15 cellular contexts compared by ENCODE assay signal in the genomic region with DNA sequence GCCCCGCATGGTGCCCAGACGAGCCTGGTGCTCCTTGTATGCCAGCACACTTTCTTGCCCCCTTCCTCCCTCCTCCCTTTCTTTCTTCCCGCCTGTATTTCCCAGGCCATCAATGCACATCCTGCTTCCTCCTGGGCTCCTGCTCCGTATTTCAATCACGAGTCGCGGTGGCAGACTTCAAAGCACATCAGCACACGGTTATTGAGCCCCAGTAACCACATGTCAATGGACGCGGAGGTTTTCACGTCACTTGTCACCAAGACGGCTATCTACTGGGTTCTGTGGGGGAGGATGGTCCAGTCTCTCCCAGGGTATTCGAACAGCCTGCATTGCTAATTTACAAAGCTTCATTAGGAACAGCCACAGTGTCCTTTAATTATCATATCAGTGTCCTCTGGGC.
A peak's percentile ranks its signal among the peaks of the same experiment; 100 is the strongest.
DNase-seq lines count a peak whose midpoint lies in the region; ATAC-seq, FAIRE-seq and TF ChIP-seq lines count a peak whose summit lies in the region.
"Had no signal": no experiment of that assay in that cellular context is flagged by ENCODE, and none has a peak within 500 bp of the region (broad histone marks: within the 10 kb centered on the region; RNA-seq: fewer than 3 reads in every experiment).

No MANE protein-coding gene starts in this region.

- H4K20me1 ChIP-seq in H1 (replicated peaks in 1 of 2; ENCODE audit: control insufficient read depth in 1 of 2, insufficient read depth in 2 of 2, low read length in 2 of 2) (no peaks in the 10 kb centered on the region), neural cell (ENCODE audit: insufficient read depth) (no peaks in the 10 kb centered on the region)
- H4K20me1 ChIP-seq: BLaER1 had no signal

- no peaks in the 10 kb centered on the region for H3K4me1 Mint-ChIP-seq in activated CD8-positive, alpha-beta T cell treated with anti-CD3 and anti-CD28 coated beads for 36 hours (ENCODE audit: low read depth)
- H3K4me1 Mint-ChIP-seq: CD8-positive, alpha-beta memory T cell had no signal

- peak overlapping the region; percentile 12; the same call in 1 of the 2 replicates for H2BK5ac ChIP-seq in H1 (ENCODE audit: low read depth, low read length)

- H2BK15ac ChIP-seq in H1 (ENCODE audit: low read length), result no peak overlapping the region

- H3K27me3 ChIP-seq in right atrium auricular region (no peaks in the 10 kb centered on the region), right cardiac atrium (ENCODE audit: control insufficient read depth, insufficient read depth) (no peaks in the 10 kb centered on the region), H1 (replicated peaks in 1 of 4; ENCODE audit: control insufficient read depth in 3 of 4, extremely low read depth in 1 of 4, insufficient read depth in 3 of 4, low read length in 3 of 4) (no peaks in the 10 kb centered on the region), neural cell (ENCODE audit: insufficient read depth, low read depth, low read length) (no peaks in the 10 kb centered on the region)
- H3K27me3 ChIP-seq: BLaER1 had no signal

- CTCF ChIA-PET in H1 (lab: Charles Lee; ENCODE audit: partially characterized antibody), result interaction anchor here (0.7 to 4.0 kb wide), 12 partner anchors 9 to 167 kb away, joined by 3 to 20 read pairs (median 4); no protein-coding TSS in a partner anchor
- CTCF ChIA-PET in activated CD8-positive, alpha-beta T cell treated with anti-CD3 and anti-CD28 coated beads for 36 hours (lab: Charles Lee), result no interaction called here

- no peak overlapping the region for H3K14ac ChIP-seq in H1 (ENCODE audit: insufficient read length)

- H2BK20ac ChIP-seq in H1 (ENCODE audit: low read length), result peak overlapping the region; percentile 86; the same call in 1 of the 2 replicates

- no peak overlapping the region for H3K23ac ChIP-seq in H1 (ENCODE audit: insufficient read length)

- intact Hi-C loops in right cardiac atrium (cut with DNase I), result loop anchor here in 1 of 4 donors (10.0 kb wide), 1 partner anchor 108 kb away; no protein-coding TSS in a partner anchor
- intact Hi-C loops in activated CD8-positive, alpha-beta T cell treated with anti-CD3 and anti-CD28 coated beads for 36 hours (cut with micrococcal nuclease), result no loop called here

- no peak overlapping the region for H3K4me3 Mint-ChIP-seq in activated CD8-positive, alpha-beta T cell treated with anti-CD3 and anti-CD28 coated beads for 36 hours
- H3K4me3 Mint-ChIP-seq: CD8-positive, alpha-beta memory T cell; H9 had no signal

- no peak overlapping the region for H2AK5ac ChIP-seq in H1 (ENCODE audit: low read depth, low read length)

- no peak for FAIRE-seq in H1 (lab: Jason Lieb, UNC)

- no peak overlapping the region for H3K27ac Mint-ChIP-seq in activated CD8-positive, alpha-beta T cell treated with anti-CD3 and anti-CD28 coated beads for 36 hours
- H3K27ac Mint-ChIP-seq: CD8-positive, alpha-beta memory T cell had no signal

- DNase-seq in right atrium auricular region (ENCODE audit: low spot score), result peak; percentile 7
- no peak for DNase-seq in right cardiac atrium
- DNase-seq in H1 (ENCODE audit: low read depth in 1 of 2, low spot score in 2 of 2), result no peak
- DNase-seq in activated CD8-positive, alpha-beta T cell treated with anti-CD3 and anti-CD28 coated beads for 36 hours, result no peak
- DNase-seq in NCI-H1092 (lab: John Stamatoyannopoulos, UW), result no peak
- DNase-seq in HT-29 (ENCODE audit: low spot score), result no peak
- DNase-seq: CD8-positive, alpha-beta memory T cell; DMS53; GF-D8; GM23248; H9 had no signal

- no peak overlapping the region for H3K27ac ChIP-seq in right atrium auricular region
- no peak overlapping the region for H3K27ac ChIP-seq in right cardiac atrium (ENCODE audit: low read length)
- no peak overlapping the region for H3K27ac ChIP-seq in H1 (ENCODE audit: low read depth, low read length)
- peak overlapping the region; percentile 10 for H3K27ac ChIP-seq in neural cell (ENCODE audit: low read length)
- H3K27ac ChIP-seq: 22Rv1, BLaER1, GM23248 had no signal

- H3K4ac ChIP-seq in H1 (replicated peaks; ENCODE audit: insufficient read length, low read depth, low read length), result no peak overlapping the region

- no peaks in the 10 kb centered on the region for H3K9me2 ChIP-seq in neural cell (ENCODE audit: insufficient read depth, low read length)

- no peaks in the 10 kb centered on the region for H3K9me3 ChIP-seq in right atrium auricular region
- H3K9me3 ChIP-seq in right cardiac atrium (ENCODE audit: control insufficient read depth, low read length), result no peaks in the 10 kb centered on the region
- H3K9me3 ChIP-seq in H1 (ENCODE audit: insufficient read depth in 2 of 2, low read depth in 1 of 2, low read length in 1 of 2), result no peaks in the 10 kb centered on the region
- no peaks in the 10 kb centered on the region for H3K9me3 ChIP-seq in neural cell (ENCODE audit: low read length)
- H3K9me3 ChIP-seq: BLaER1 had no signal

- peaks cover 3% of the 10 kb centered on the region for H3F3A ChIP-seq in neural cell (ENCODE audit: insufficient read depth, low read length, poor library complexity, severe bottlenecking)

- H2AFZ ChIP-seq in H1 (ENCODE audit: low read length), result no peak overlapping the region
- H2AFZ ChIP-seq in neural cell (ENCODE audit: low read depth, low read length), result no peak overlapping the region
- H2AFZ ChIP-seq: GM23248 had no signal

- H4K8ac ChIP-seq in H1 (ENCODE audit: extremely low read depth, insufficient read depth, low read length), result peak overlapping the region; percentile 47; the same call in 1 of the 2 replicates

- H3K23me2 ChIP-seq in H1 (ENCODE audit: low read depth, low read length), result no peaks in the 10 kb centered on the region

- no peak overlapping the region for H3K18ac ChIP-seq in H1 (ENCODE audit: extremely low read depth, low read length)

- H3K36me3 ChIP-seq in right atrium auricular region (no peaks in the 10 kb centered on the region), H1 (ENCODE audit: control insufficient read depth in 2 of 4, insufficient read depth in 4 of 4, low read length in 3 of 4) (no peaks in the 10 kb centered on the region), neural cell (ENCODE audit: insufficient read depth, low read length) (no peaks in the 10 kb centered on the region)
- H3K36me3 ChIP-seq: BLaER1 had no signal

- 80% methylated on average over 13 of the region's 13 CpGs for WGBS in right cardiac atrium
- 81% methylated on average over 13 of the region's 13 CpGs; no CpG with 5 or more reads in 1 of the 2 experiments for WGBS in H1 (ENCODE audit: extremely low coverage in 1 of 2, insufficient coverage in 1 of 2, insufficient read length in 1 of 2, insufficient replicate concordance in 2 of 2, low coverage in 1 of 2, low lambda C conversion rate in 2 of 2, missing lambda C conversion rate in 1 of 2), 2 experiments

- H3K4me2 ChIP-seq in H1 (ENCODE audit: insufficient read depth in 1 of 2, low read depth in 2 of 2, low read length in 2 of 2) (no peak overlapping the region), neural cell (ENCODE audit: low read length) (no peak overlapping the region)
- H3K4me2 ChIP-seq: BLaER1 had no signal

- no peaks in the 10 kb centered on the region for H3K36me3 Mint-ChIP-seq in activated CD8-positive, alpha-beta T cell treated with anti-CD3 and anti-CD28 coated beads for 36 hours (ENCODE audit: low read depth)

- H3K9me3 Mint-ChIP-seq in activated CD8-positive, alpha-beta T cell treated with anti-CD3 and anti-CD28 coated beads for 36 hours, result no peaks in the 10 kb centered on the region
- H3K9me3 Mint-ChIP-seq: CD8-positive, alpha-beta memory T cell; H9 had no signal

- TF ChIP-seq EP300 in H1 (IDR thresholded peaks at IDR 0.05; ENCODE audit: borderline replicate concordance in 1 of 2, low read depth in 2 of 2, low read length in 2 of 2), result no peak
- TF ChIP-seq EP300 in neural cell (conservative IDR thresholded peaks at IDR 0.05; ENCODE audit: poor library complexity, severe bottlenecking), result peak; percentile 76

- H3K9ac ChIP-seq in H1 (replicated peaks in 1 of 4; ENCODE audit: extremely low read depth in 1 of 4, low read depth in 3 of 4, low read length in 3 of 4) (no peak overlapping the region), neural cell (ENCODE audit: low read length) (no peak overlapping the region)
- H3K9ac ChIP-seq: BLaER1, GM23248 had no signal

- no peak overlapping the region for H3K56ac ChIP-seq in H1 (replicated peaks; ENCODE audit: insufficient read length, low read depth, low read length)

- no peak overlapping the region for H2BK120ac ChIP-seq in H1 (replicated peaks; ENCODE audit: low read depth, low read length)

- POLR2A ChIA-PET in H1 (lab: Charles Lee; ENCODE audit: partially characterized antibody), result no interaction called here
- POLR2A ChIA-PET in activated CD8-positive, alpha-beta T cell treated with anti-CD3 and anti-CD28 coated beads for 36 hours (lab: Charles Lee), result no interaction called here

- no peaks in the 10 kb centered on the region for H3K79me2 ChIP-seq in H1 (ENCODE audit: control insufficient read depth in 1 of 2, insufficient read depth in 2 of 2, low read length in 2 of 2)
- H3K79me2 ChIP-seq in neural cell (replicated peaks; ENCODE audit: insufficient read depth, low read length), result no peaks in the 10 kb centered on the region

- H3K4me1 ChIP-seq in right atrium auricular region (peaks cover 0 to 16% of the 10 kb centered on the region in 2 donors), right cardiac atrium (ENCODE audit: control insufficient read depth, insufficient read depth, low read length) (peaks cover 1% of the 10 kb centered on the region), H1 (replicated peaks in 1 of 4; ENCODE audit: control insufficient read depth in 3 of 4, insufficient read depth in 4 of 4, low read length in 3 of 4) (peaks cover 0 to 8% (median 1%) of the 10 kb centered on the region in 4 experiments; a peak in 5 of 7 replicates)

- TF ChIP-seq CTCF in right atrium auricular region (IDR thresholded peaks at IDR 0.05) (no peak), H1 (IDR thresholded peaks at IDR 0.05; ENCODE audit: control extremely low read depth in 1 of 3, insufficient read depth in 1 of 3, low read depth in 1 of 3, low read length in 3 of 3) (no peak), neural cell (IDR thresholded peaks at IDR 0.05; ENCODE audit: poor library complexity, severe bottlenecking) (no peak)
- no peak for TF ChIP-seq CTCF in activated CD8-positive, alpha-beta T cell treated with anti-CD3 and anti-CD28 coated beads for 36 hours (IDR thresholded peaks at IDR 0.05)

- H3K4me3 ChIP-seq in right atrium auricular region (no peak overlapping the region), right cardiac atrium (ENCODE audit: low read length) (no peak overlapping the region), H1 (ENCODE audit: extremely low read depth in 1 of 4, insufficient read depth in 2 of 4, low read depth in 3 of 4, low read length in 4 of 4) (no peak overlapping the region), neural cell (ENCODE audit: low read length) (no peak overlapping the region)
- H3K4me3 ChIP-seq: BLaER1, GM23248 had no signal

- TF ChIP-seq RAD21 in H1 (IDR thresholded peaks at IDR 0.05 in 1 of 2, conservative IDR thresholded peaks at IDR 0.05 in 1 of 2; ENCODE audit: low read depth in 2 of 2, low read length in 2 of 2) (no peak), neural cell (conservative IDR thresholded peaks at IDR 0.05) (no peak)

- no peak for TF ChIP-seq POLR2A in H1 (IDR thresholded peaks at IDR 0.05; ENCODE audit: control extremely low read depth in 1 of 2, low read depth in 2 of 2, low read length in 2 of 2)

- no peaks in the 10 kb centered on the region for H3K79me1 ChIP-seq in H1 (ENCODE audit: low read depth, low read length)

- H4K5ac ChIP-seq in H1 (ENCODE audit: insufficient read length, low read depth, low read length), result no peak overlapping the region

- ATAC-seq in right cardiac atrium (no peak), GM19328 (IDR thresholded peaks at IDR 0.05; ENCODE audit: unreplicated experiment) (no peak)
- no peak for ATAC-seq in activated CD8-positive, alpha-beta T cell treated with anti-CD3 and anti-CD28 coated beads for 36 hours

- H4K91ac ChIP-seq in H1 (replicated peaks; ENCODE audit: insufficient read length, low read length), result no peak overlapping the region

- H2BK12ac ChIP-seq in H1 (ENCODE audit: low read depth, low read length), result peak overlapping the region; percentile 84; the same call in 1 of the 2 replicates

- H3K27me3 Mint-ChIP-seq in activated CD8-positive, alpha-beta T cell treated with anti-CD3 and anti-CD28 coated beads for 36 hours, result no peaks in the 10 kb centered on the region
